ENCODE assay signal across 8 cellular contexts in the genomic region with DNA sequence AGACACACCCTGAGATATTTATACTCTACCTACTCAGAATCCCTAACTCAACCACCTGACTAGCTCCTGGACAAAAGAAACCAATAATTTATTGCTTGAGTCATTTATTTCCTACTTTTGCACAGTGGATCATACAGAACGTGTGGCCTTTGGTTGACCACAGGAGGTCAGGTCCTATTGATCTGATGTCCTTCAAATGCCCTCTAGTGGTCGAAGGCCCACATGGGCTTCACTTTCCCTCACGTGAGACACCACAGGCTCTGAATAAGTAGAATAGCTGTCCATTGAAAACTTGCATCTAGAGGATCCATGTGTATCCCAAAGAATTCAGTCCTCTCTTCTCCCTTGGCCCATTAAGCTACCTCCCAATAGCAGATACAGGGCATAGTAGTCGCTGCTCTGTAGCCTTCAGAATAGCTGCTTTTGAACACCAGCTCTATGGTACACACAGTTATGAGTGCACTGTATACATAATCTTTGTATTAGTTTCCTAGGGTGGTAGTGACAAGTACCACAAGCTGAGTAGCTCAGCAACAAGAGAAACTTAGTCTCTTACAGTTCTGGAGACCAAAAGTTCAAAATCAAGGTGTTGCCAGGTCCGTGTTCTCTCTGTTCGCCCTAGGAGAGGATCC.
A peak's percentile ranks its signal among the peaks of the same experiment; 100 is the strongest.
DNase-seq lines count a peak whose midpoint lies in the region; ATAC-seq lines count a peak whose summit lies in the region.

No MANE protein-coding gene starts in this region.

- ATAC-seq in activated CD8-positive, alpha-beta memory T cell treated with anti-CD3 and anti-CD28 coated beads, Interleukin-2, amount 10 ng/mL, durations not matched to agents 7 days and 5 days = no peak
- ATAC-seq in GM21619 (IDR thresholded peaks at IDR 0.05; ENCODE audit: unreplicated experiment) (peak; percentile 60), HG02763 (IDR thresholded peaks at IDR 0.05; ENCODE audit: unreplicated experiment) (no peak)
- ATAC-seq in activated CD8-positive, alpha-beta T cell treated with anti-CD3 and anti-CD28 coated beads, Interleukin-2, amount 10 ng/mL, durations not matched to agents 7 days and 5 days = no peak

- peaks cover 3% of the 10 kb centered on the region for H3K27me3 Mint-ChIP-seq in activated CD8-positive, alpha-beta memory T cell treated with anti-CD3 and anti-CD28 coated beads, Interleukin-2, amount 10 ng/mL, durations not matched to agents 7 days and 5 days
- H3K27me3 Mint-ChIP-seq in activated CD8-positive, alpha-beta T cell treated with anti-CD3 and anti-CD28 coated beads, Interleukin-2, amount 10 ng/mL, durations not matched to agents 7 days and 5 days (ENCODE audit: low read depth) = peaks cover 8% of the 10 kb centered on the region

- no peaks in the 10 kb centered on the region for H3K4me1 Mint-ChIP-seq in activated CD8-positive, alpha-beta memory T cell treated with anti-CD3 and anti-CD28 coated beads, Interleukin-2, amount 10 ng/mL, durations not matched to agents 7 days and 5 days
- no peaks in the 10 kb centered on the region for H3K4me1 Mint-ChIP-seq in activated CD8-positive, alpha-beta T cell treated with anti-CD3 and anti-CD28 coated beads, Interleukin-2, amount 10 ng/mL, durations not matched to agents 7 days and 5 days (ENCODE audit: low read depth)

- POLR2A ChIA-PET in activated CD8-positive, alpha-beta T cell treated with anti-CD3 and anti-CD28 coated beads, Interleukin-2, amount 10 ng/mL, durations not matched to agents 7 days and 5 days (lab: Charles Lee) = no interaction called here

- H3K36me3 Mint-ChIP-seq in activated CD8-positive, alpha-beta memory T cell treated with anti-CD3 and anti-CD28 coated beads, Interleukin-2, amount 10 ng/mL, durations not matched to agents 7 days and 5 days = no peaks in the 10 kb centered on the region
- H3K36me3 Mint-ChIP-seq in activated CD8-positive, alpha-beta T cell treated with anti-CD3 and anti-CD28 coated beads, Interleukin-2, amount 10 ng/mL, durations not matched to agents 7 days and 5 days (ENCODE audit: low read depth) = no peaks in the 10 kb centered on the region

- H3K9me3 Mint-ChIP-seq in activated CD8-positive, alpha-beta memory T cell treated with anti-CD3 and anti-CD28 coated beads, Interleukin-2, amount 10 ng/mL, durations not matched to agents 7 days and 5 days (ENCODE audit: low read depth) = no peaks in the 10 kb centered on the region
- H3K9me3 Mint-ChIP-seq in activated CD8-positive, alpha-beta T cell treated with anti-CD3 and anti-CD28 coated beads, Interleukin-2, amount 10 ng/mL, durations not matched to agents 7 days and 5 days (ENCODE audit: insufficient read depth) = no peaks in the 10 kb centered on the region

- no peak overlapping the region for H3K4me3 Mint-ChIP-seq in activated CD8-positive, alpha-beta memory T cell treated with anti-CD3 and anti-CD28 coated beads, Interleukin-2, amount 10 ng/mL, durations not matched to agents 7 days and 5 days
- H3K4me3 Mint-ChIP-seq in activated CD8-positive, alpha-beta T cell treated with anti-CD3 and anti-CD28 coated beads, Interleukin-2, amount 10 ng/mL, durations not matched to agents 7 days and 5 days = no peak overlapping the region

- H3K27ac Mint-ChIP-seq in activated CD8-positive, alpha-beta memory T cell treated with anti-CD3 and anti-CD28 coated beads, Interleukin-2, amount 10 ng/mL, durations not matched to agents 7 days and 5 days = no peak overlapping the region
- no peak overlapping the region for H3K27ac Mint-ChIP-seq in activated CD8-positive, alpha-beta T cell treated with anti-CD3 and anti-CD28 coated beads, Interleukin-2, amount 10 ng/mL, durations not matched to agents 7 days and 5 days

- CTCF ChIA-PET in activated CD8-positive, alpha-beta memory T cell treated with anti-CD3 and anti-CD28 coated beads, Interleukin-2, amount 10 ng/mL, durations not matched to agents 7 days and 5 days (lab: Charles Lee) = interaction anchor here (1.0 to 1.1 kb wide), 2 partner anchors 12 to 54 kb away, joined by 3 read pairs; no protein-coding TSS in a partner anchor
- CTCF ChIA-PET in activated CD8-positive, alpha-beta T cell treated with anti-CD3 and anti-CD28 coated beads, Interleukin-2, amount 10 ng/mL, durations not matched to agents 7 days and 5 days (lab: Charles Lee) = interaction anchor here (1.0 to 1.8 kb wide), 3 partner anchors 12 to 105 kb away, joined by 3 to 6 read pairs (median 3); no protein-coding TSS in a partner anchor

- peak; percentile 42 for DNase-seq in activated CD8-positive, alpha-beta memory T cell treated with anti-CD3 and anti-CD28 coated beads, Interleukin-2, amount 10 ng/mL, durations not matched to agents 7 days and 5 days
- no peak for DNase-seq in activated CD8-positive, alpha-beta memory T cell treated with anti-CD3 and anti-CD28 coated beads, Interleukin-2, amount 50 U/mL, for 4 hours
- DNase-seq in M059J (ENCODE audit: low read depth) = peak; percentile 36
- DNase-seq in activated CD8-positive, alpha-beta T cell treated with anti-CD3 and anti-CD28 coated beads, Interleukin-2, amount 10 ng/mL, durations not matched to agents 7 days and 5 days = peak; percentile 23
- DNase-seq in medulla oblongata (ENCODE audit: extremely low spot score) = peak; percentile 34
- DNase-seq in activated CD4-positive, alpha-beta T cell treated with anti-CD3 and anti-CD28 coated beads, Interleukin-2, amount 50 U/mL, for 4 hours = no peak

Comparison
In these comparisons a context has a peak if more than half of its experiments do, and no peak if none do; other contexts are left out.
1. DNase-seq: peak in activated CD8-positive, alpha-beta memory T cell treated with anti-CD3 and anti-CD28 coated beads, Interleukin-2, amount 10 ng/mL, durations not matched to agents 7 days and 5 days (single experiment), M059J (single experiment), activated CD8-positive, alpha-beta T cell treated with anti-CD3 and anti-CD28 coated beads, Interleukin-2, amount 10 ng/mL, durations not matched to agents 7 days and 5 days (single experiment) and medulla oblongata (single experiment); none in activated CD8-positive, alpha-beta memory T cell treated with anti-CD3 and anti-CD28 coated beads, Interleukin-2, amount 50 U/mL, for 4 hours (single experiment) and activated CD4-positive, alpha-beta T cell treated with anti-CD3 and anti-CD28 coated beads, Interleukin-2, amount 50 U/mL, for 4 hours (0 of 2).